In genomic region chr6:106574729-106575458, GRCh38 we compare ENCODE assay signal across 11 cellular contexts. TPM values are rescaled to one million over a fixed set of nuclear protein-coding genes. Genes with fewer than 3 reads are reported as not detected.
A peak's percentile ranks its signal among the peaks of the same experiment; 100 is the strongest.
DNase-seq lines count a peak whose midpoint lies in the region; ATAC-seq, FAIRE-seq and TF ChIP-seq lines count a peak whose summit lies in the region.
"Had no signal": no experiment of that assay in that cellular context is flagged by ENCODE, and none has a peak within 500 bp of the region (broad histone marks: within the 10 kb centered on the region; RNA-seq: fewer than 3 reads in every experiment).

No MANE protein-coding gene starts in this region.

- FAIRE-seq in D721Med (lab: Jason Lieb, UNC): no peak

- no peaks in the 10 kb centered on the region for H3K27me3 ChIP-seq in neuron (ENCODE audit: insufficient read depth, low read length)

- peak overlapping the region; percentile 6 for H2AFZ ChIP-seq in neuron (ENCODE audit: low read depth, low read length)

- H3K36me3 ChIP-seq in neuron (ENCODE audit: insufficient read depth, low read length): no peaks in the 10 kb centered on the region

- H3K4me1 ChIP-seq in neuron (ENCODE audit: insufficient read depth, low read length): peaks cover 27% of the 10 kb centered on the region
- H3K4me1 ChIP-seq: lower lobe of right lung had no signal

- TF ChIP-seq CTCF in D721Med (IDR thresholded peaks at IDR 0.05; ENCODE audit: insufficient read depth, missing control alignments): no peak

- H3K4me3 ChIP-seq in neuron (ENCODE audit: low read length): no peak overlapping the region
- H3K4me3 ChIP-seq: lower lobe of right lung had no signal

- DNase-seq in DMS153 (lab: John Stamatoyannopoulos, UW) (peak; percentile 60), NCI-H69 (lab: John Stamatoyannopoulos, UW) (peak; percentile 82), dermis microvascular lymphatic vessel endothelial cell (ENCODE audit: low read depth in 2 of 2) (peak; percentile 87 to 89), D721Med (ENCODE audit: insufficient read length, low spot score) (no peak), NCI-H187 treated with DMSO at 0.1 percent for 48 hours (lab: John Stamatoyannopoulos, UW) (no peak)
- DNase-seq: activated naive CD8-positive, alpha-beta T cell treated with anti-CD3 and anti-CD28 coated beads, Interleukin-2, amount 10 ng/mL, durations not matched to agents 7 days and 5 days; lower lobe of right lung; RPMI8226 had no signal

- no peaks in the 10 kb centered on the region for H3K9me3 ChIP-seq in neuron (ENCODE audit: low read length)
- H3K9me3 ChIP-seq: lower lobe of right lung had no signal

- ATAC-seq in GM18511 (IDR thresholded peaks at IDR 0.05; ENCODE audit: unreplicated experiment): no peak
- no peak for ATAC-seq in GM21447 (IDR thresholded peaks at IDR 0.05; ENCODE audit: unreplicated experiment)
- ATAC-seq: lower lobe of right lung had no signal

RNA-seq across cellular contexts. Expression of gene RTN4IP1, which starts 54.4 kb away (rescaled TPM):
- total RNA-seq in dermis microvascular lymphatic vessel endothelial cell: 2.5 and 3.6 TPM in 2 replicates

RNA-seq across cellular contexts. Expression of gene QRSL1, which starts 54.5 kb away (rescaled TPM):
- 7.7 and 8.2 TPM in 2 replicates for total RNA-seq in dermis microvascular lymphatic vessel endothelial cell

Comparison
In these comparisons a context has a peak if more than half of its experiments do, and no peak if none do; other contexts are left out.
1. DNase-seq: peak in DMS153 (single experiment), NCI-H69 (single experiment) and dermis microvascular lymphatic vessel endothelial cell (2 of 2); none in D721Med (single experiment) and NCI-H187 treated with DMSO at 0.1 percent for 48 hours (single experiment).